12 cellular contexts compared by ENCODE assay signal in genomic region chr10:117130862-117131389, GRCh38. TPM values are rescaled to one million over a fixed set of nuclear protein-coding genes. Genes with fewer than 3 reads are reported as not detected.
A peak's percentile ranks its signal among the peaks of the same experiment; 100 is the strongest.
DNase-seq lines count a peak whose midpoint lies in the region; ATAC-seq, FAIRE-seq and TF ChIP-seq lines count a peak whose summit lies in the region.
"Had no signal": no experiment of that assay in that cellular context is flagged by ENCODE, and none has a peak within 500 bp of the region (broad histone marks: within the 10 kb centered on the region; RNA-seq: fewer than 3 reads in every experiment).

No MANE protein-coding gene starts in this region.

- H3K79me2 ChIP-seq in keratinocyte (ENCODE audit: control insufficient read depth, insufficient read depth, low read length): no peaks in the 10 kb centered on the region

- H3K36me3 ChIP-seq in keratinocyte (ENCODE audit: control insufficient read depth in 2 of 2, extremely low read depth in 1 of 2, insufficient read depth in 2 of 2, low read length in 2 of 2): no peaks in the 10 kb centered on the region
- no peaks in the 10 kb centered on the region for H3K36me3 ChIP-seq in spleen
- H3K36me3 ChIP-seq in stomach: no peaks in the 10 kb centered on the region
- H3K36me3 ChIP-seq: ovary had no signal

- H3K9ac ChIP-seq in keratinocyte (ENCODE audit: control insufficient read depth, extremely low read depth, insufficient read depth, low read length): no peak overlapping the region

- H3K27me3 Mint-ChIP-seq in activated naive CD8-positive, alpha-beta T cell: peaks cover 56% of the 10 kb centered on the region
- peaks cover 75% of the 10 kb centered on the region for H3K27me3 Mint-ChIP-seq in activated naive CD8-positive, alpha-beta T cell treated with anti-CD3 and anti-CD28 coated beads, Interleukin-2, amount 50 U/mL, for 24 hours
- H3K27me3 Mint-ChIP-seq in activated naive CD8-positive, alpha-beta T cell treated with anti-CD3 and anti-CD28 coated beads, Interleukin-2, amount 10 ng/mL, durations not matched to agents 7 days and 5 days: peaks cover 65% of the 10 kb centered on the region

- no peak for TF ChIP-seq EP300 in stomach (IDR thresholded peaks at IDR 0.05)

- TF ChIP-seq POLR2A in spleen (IDR thresholded peaks at IDR 0.05): no peak
- no peak for TF ChIP-seq POLR2A in stomach (IDR thresholded peaks at IDR 0.05)

- POLR2A ChIA-PET in activated naive CD8-positive, alpha-beta T cell treated with anti-CD3 and anti-CD28 coated beads, Interleukin-2, amount 10 ng/mL, durations not matched to agents 7 days and 5 days (lab: Charles Lee): no interaction called here

- H3K4me2 ChIP-seq in keratinocyte (ENCODE audit: control insufficient read depth, extremely low read depth, insufficient read depth, low read depth, low read length): peak overlapping the region; percentile 58

- H3K4me1 ChIP-seq in keratinocyte (ENCODE audit: control insufficient read depth, extremely low read depth, insufficient read depth, low read length) (peaks cover 2% of the 10 kb centered on the region), spleen (peaks cover 3 to 40% (median 38%) of the 10 kb centered on the region in 6 donors), stomach (peaks cover 11 to 39% (median 27%) of the 10 kb centered on the region in 4 donors)

- peak overlapping the region; percentile 75 for H3K4me3 Mint-ChIP-seq in activated naive CD8-positive, alpha-beta T cell
- H3K4me3 Mint-ChIP-seq in activated naive CD8-positive, alpha-beta T cell treated with anti-CD3 and anti-CD28 coated beads, Interleukin-2, amount 50 U/mL, for 24 hours: no peak overlapping the region
- H3K4me3 Mint-ChIP-seq in activated naive CD8-positive, alpha-beta T cell treated with anti-CD3 and anti-CD28 coated beads, Interleukin-2, amount 10 ng/mL, durations not matched to agents 7 days and 5 days: peak overlapping the region; percentile 22

- intact Hi-C loops in spleen (cut with DNase I; ENCODE audit: low total_unique reads): no loop called here
- intact Hi-C loops in stomach (cut with DNase I; ENCODE audit: low total_unique reads): no loop called here

- no peak for FAIRE-seq in keratinocyte (lab: Jason Lieb, UNC)

- no peak overlapping the region for H3K27ac Mint-ChIP-seq in activated naive CD8-positive, alpha-beta T cell
- H3K27ac Mint-ChIP-seq in activated naive CD8-positive, alpha-beta T cell treated with anti-CD3 and anti-CD28 coated beads, Interleukin-2, amount 50 U/mL, for 24 hours: no peak overlapping the region
- no peak overlapping the region for H3K27ac Mint-ChIP-seq in activated naive CD8-positive, alpha-beta T cell treated with anti-CD3 and anti-CD28 coated beads, Interleukin-2, amount 10 ng/mL, durations not matched to agents 7 days and 5 days

- H3K36me3 Mint-ChIP-seq in activated naive CD8-positive, alpha-beta T cell: no peaks in the 10 kb centered on the region
- H3K36me3 Mint-ChIP-seq in activated naive CD8-positive, alpha-beta T cell treated with anti-CD3 and anti-CD28 coated beads, Interleukin-2, amount 50 U/mL, for 24 hours (ENCODE audit: low read depth): no peaks in the 10 kb centered on the region
- H3K36me3 Mint-ChIP-seq in activated naive CD8-positive, alpha-beta T cell treated with anti-CD3 and anti-CD28 coated beads, Interleukin-2, amount 10 ng/mL, durations not matched to agents 7 days and 5 days: peaks cover 6% of the 10 kb centered on the region

- ATAC-seq in activated naive CD8-positive, alpha-beta T cell treated with anti-CD3 and anti-CD28 coated beads, Interleukin-2, amount 50 U/mL, for 24 hours: no peak
- ATAC-seq in activated naive CD8-positive, alpha-beta T cell treated with anti-CD3 and anti-CD28 coated beads, Interleukin-2, amount 10 ng/mL, durations not matched to agents 7 days and 5 days (ENCODE audit: low read depth): no peak
- ATAC-seq in GM18520 (IDR thresholded peaks at IDR 0.05; ENCODE audit: unreplicated experiment): no peak

- no peak overlapping the region for H2AFZ ChIP-seq in keratinocyte (ENCODE audit: control insufficient read depth, low read length)

- H3K4me3 ChIP-seq in keratinocyte (ENCODE audit: control insufficient read depth in 2 of 3, extremely low read depth in 1 of 3, insufficient read depth in 2 of 3, low read depth in 1 of 3, low read length in 3 of 3) (no peak overlapping the region), spleen (peak overlapping the region in 5 of 8 donors; percentile 2 to 46 (median 10)), stomach (peak overlapping the region in 2 of 4 donors; percentile 12 to 27)
- H3K4me3 ChIP-seq: ovary had no signal

- peaks cover 35% of the 10 kb centered on the region for H3K4me1 Mint-ChIP-seq in activated naive CD8-positive, alpha-beta T cell (ENCODE audit: low read depth)
- peaks cover 28% of the 10 kb centered on the region for H3K4me1 Mint-ChIP-seq in activated naive CD8-positive, alpha-beta T cell treated with anti-CD3 and anti-CD28 coated beads, Interleukin-2, amount 50 U/mL, for 24 hours
- H3K4me1 Mint-ChIP-seq in activated naive CD8-positive, alpha-beta T cell treated with anti-CD3 and anti-CD28 coated beads, Interleukin-2, amount 10 ng/mL, durations not matched to agents 7 days and 5 days: peaks cover 9% of the 10 kb centered on the region

- 14 to 28% (median 25%) methylated on average over 8 of the region's 8 CpGs for WGBS in spleen, 5 donors
- 20 to 42% (median 32%) methylated on average over 8 of the region's 8 CpGs for WGBS in stomach, 5 donors

- no peaks in the 10 kb centered on the region for H4K20me1 ChIP-seq in keratinocyte (ENCODE audit: control insufficient read depth, extremely low read depth, insufficient read depth, low read length)

- TF ChIP-seq CTCF in keratinocyte (optimal IDR thresholded peaks at IDR 0.05 in 1 of 3, IDR thresholded peaks at IDR 0.05 in 1 of 3, conservative IDR thresholded peaks at IDR 0.05 in 1 of 3; ENCODE audit: extremely low read depth in 1 of 3, insufficient read depth in 2 of 3, low read length in 3 of 3) (no peak), spleen (IDR thresholded peaks at IDR 0.05 in 8 of 11, conservative IDR thresholded peaks at IDR 0.05 in 3 of 11) (no peak), stomach (IDR thresholded peaks at IDR 0.05) (no peak)

- H3K9me3 ChIP-seq in keratinocyte (ENCODE audit: control insufficient read depth, low read depth, low read length) (peaks cover 4% of the 10 kb centered on the region), spleen (no peaks in the 10 kb centered on the region), stomach (no peaks in the 10 kb centered on the region)
- H3K9me3 ChIP-seq: ovary had no signal

- dilution Hi-C loops in keratinocyte (cut with MboI; ENCODE audit: extremely low pct_ligation_motif_present, low sequenced_read_pairs): no loop called here

- H3K9me3 Mint-ChIP-seq in activated naive CD8-positive, alpha-beta T cell (ENCODE audit: low read depth): no peaks in the 10 kb centered on the region
- H3K9me3 Mint-ChIP-seq in activated naive CD8-positive, alpha-beta T cell treated with anti-CD3 and anti-CD28 coated beads, Interleukin-2, amount 50 U/mL, for 24 hours: no peaks in the 10 kb centered on the region
- H3K9me3 Mint-ChIP-seq in activated naive CD8-positive, alpha-beta T cell treated with anti-CD3 and anti-CD28 coated beads, Interleukin-2, amount 10 ng/mL, durations not matched to agents 7 days and 5 days: peaks cover 1% of the 10 kb centered on the region

- no peak overlapping the region for H3K27ac ChIP-seq in keratinocyte (ENCODE audit: control insufficient read depth, insufficient read depth, low read length)
- no peak overlapping the region for H3K27ac ChIP-seq in spleen
- H3K27ac ChIP-seq in stomach: no peak overlapping the region
- H3K27ac ChIP-seq: ovary had no signal

- DNase-seq in activated naive CD8-positive, alpha-beta T cell treated with anti-CD3 and anti-CD28 coated beads, Interleukin-2, amount 50 U/mL, for 24 hours: no peak
- DNase-seq in activated naive CD8-positive, alpha-beta T cell treated with anti-CD3 and anti-CD28 coated beads, Interleukin-2, amount 10 ng/mL, durations not matched to agents 7 days and 5 days: no peak
- DNase-seq in keratinocyte (ENCODE audit: low read depth, low spot score) (no peak), spleen (no peak), stomach (no peak), GM03348 (ENCODE audit: low spot score) (no peak)
- DNase-seq: NCI-H1105, ovary had no signal

- no peaks in the 10 kb centered on the region for H3K9me1 ChIP-seq in keratinocyte (ENCODE audit: control insufficient read depth, extremely low read depth, insufficient read depth, low read length)

- H3K27me3 ChIP-seq in keratinocyte (ENCODE audit: control insufficient read depth, extremely low read depth, insufficient read depth, low read length) (peaks cover 69% of the 10 kb centered on the region), spleen (replicated peaks in 1 of 7) (peaks cover 5 to 98% (median 88%) of the 10 kb centered on the region in 7 donors), stomach (peaks cover 31 to 98% (median 67%) of the 10 kb centered on the region in 3 donors)
- H3K27me3 ChIP-seq: ovary had no signal

RNA-seq across cellular contexts. Expression of gene VAX1, which starts 7.1 kb away (rescaled TPM):
- total RNA-seq in activated naive CD8-positive, alpha-beta T cell treated with anti-CD3 and anti-CD28 coated beads, Interleukin-2, amount 10 ng/mL, durations not matched to agents 7 days and 5 days: not detected
- 0.03 to 0.04 TPM in 2 of 3 replicates, not detected in the other for polyA plus RNA-seq in keratinocyte
- polyA plus RNA-seq in keratinocyte (2011; ENCODE audit: low read depth): not detected
- 0.04 TPM in 1 of 2 replicates, not detected in the other for polyA plus RNA-seq in keratinocyte (2011; cell fraction: cytosol; rRNA removed)
- not detected in 2 replicates for polyA plus RNA-seq in keratinocyte (2011; cell fraction: nucleus; rRNA removed)
- polyA plus RNA-seq in keratinocyte (2012; ENCODE audit: low replicate concordance): 0.06 TPM in 1 of 2 replicates, not detected in the other
- polyA minus RNA-seq in keratinocyte: not detected in 3 replicates
- polyA minus RNA-seq in keratinocyte (2011; cell fraction: cytosol; rRNA and poly(A)+ RNA removed): not detected
- not detected in 2 replicates for polyA minus RNA-seq in keratinocyte (2011; cell fraction: nucleus; rRNA and poly(A)+ RNA removed)
- not detected for total RNA-seq in spleen
- polyA plus RNA-seq in spleen: not detected
- not detected for total RNA-seq in stomach
- polyA plus RNA-seq in stomach: not detected
- total RNA-seq: lower leg skin, ovary, ureter had no signal
- polyA plus RNA-seq: ovary had no signal

Comparison
In these comparisons a context has a peak if more than half of its experiments do, and no peak if none do; other contexts are left out.
1. H3K4me3 ChIP-seq: peak in spleen (5 of 8); none in keratinocyte (0 of 3).